In the genomic region with DNA sequence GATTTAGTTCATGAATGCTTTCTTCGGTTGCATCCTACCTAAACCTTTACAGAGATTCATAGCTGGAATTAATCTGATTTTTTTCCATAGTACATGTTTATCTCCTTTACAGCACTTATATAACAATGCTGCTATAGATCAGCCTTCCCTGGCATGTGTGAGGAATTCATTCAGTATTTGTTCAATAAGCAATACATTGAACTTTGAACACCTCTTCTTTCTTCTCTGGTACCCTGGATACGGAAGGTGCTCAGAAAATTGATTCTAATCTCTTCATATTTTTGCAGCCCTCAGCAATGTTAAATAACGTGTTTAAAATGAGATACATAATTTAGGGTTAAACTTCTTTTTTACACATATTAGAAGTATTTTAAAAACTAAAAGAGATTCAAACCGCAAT, we compare ENCODE assay signal across 31 cellular contexts.
DNase-seq lines count a peak whose midpoint lies in the region; ATAC-seq, FAIRE-seq and TF ChIP-seq lines count a peak whose summit lies in the region.
"Had no signal": no experiment of that assay in that cellular context is flagged by ENCODE, and none has a peak within 500 bp of the region (broad histone marks: within the 10 kb centered on the region; RNA-seq: fewer than 3 reads in every experiment).

No MANE protein-coding gene starts in this region.

- H3K9me2 ChIP-seq in hepatocyte (replicated peaks; ENCODE audit: insufficient read depth): no peaks in the 10 kb centered on the region

- H3K9me3 ChIP-seq in HepG2 (ENCODE audit: low read length) (no peaks in the 10 kb centered on the region), right lobe of liver (no peaks in the 10 kb centered on the region), hepatocyte (ENCODE audit: low read depth) (no peaks in the 10 kb centered on the region)
- H3K9me3 ChIP-seq: A549; BE2C; BLaER1; BLaER1 treated with 17β-estradiol and CSF1 and Interleukin-3, amounts not matched to agents 10 nM and 100 nM; Caco-2 had no signal

- H3K27ac ChIP-seq in HepG2 (ENCODE audit: extremely low read length, insufficient read depth, low read length) (no peak overlapping the region), right lobe of liver (no peak overlapping the region), hepatocyte (no peak overlapping the region)
- H3K27ac ChIP-seq: 22Rv1; A549; BLaER1; BLaER1 treated with 17β-estradiol and CSF1 and Interleukin-3, amounts not matched to agents 10 nM and 100 nM; C4-2B had no signal

- POLR2A ChIA-PET in HepG2 (lab: Yijun Ruan, JAX): no interaction called here

- peak; percentile 78 for ATAC-seq in HepG2
- ATAC-seq in right lobe of liver: no peak
- ATAC-seq: A549; CD8-positive, alpha-beta T cell had no signal

- no peak for TF ChIP-seq POLR2A in HepG2 (IDR thresholded peaks at IDR 0.05; ENCODE audit: insufficient read depth in 1 of 2, low read depth in 2 of 2, low read length in 2 of 2)
- no peak for TF ChIP-seq POLR2A in right lobe of liver (IDR thresholded peaks at IDR 0.05)

- H3K79me2 ChIP-seq in HepG2 (ENCODE audit: insufficient read depth, low read length) (no peaks in the 10 kb centered on the region), hepatocyte (no peaks in the 10 kb centered on the region)

- H3K4me1 ChIP-seq in HepG2 (ENCODE audit: insufficient read depth, low read length): peaks cover 17% of the 10 kb centered on the region
- H3K4me1 ChIP-seq in right lobe of liver: no peaks in the 10 kb centered on the region
- H3K4me1 ChIP-seq in hepatocyte (ENCODE audit: insufficient read depth): no peaks in the 10 kb centered on the region
- H3K4me1 ChIP-seq: A549; BE2C; BLaER1; BLaER1 treated with 17β-estradiol and CSF1 and Interleukin-3, amounts not matched to agents 10 nM and 100 nM had no signal

- FAIRE-seq in HepG2 (lab: Jason Lieb, UNC): no peak
- FAIRE-seq: A204.1, A549, D721Med had no signal

- TF ChIP-seq EP300 in HepG2 (IDR thresholded peaks at IDR 0.05; ENCODE audit: low read depth in 2 of 2, low read length in 2 of 2): peak in 1 of 2 experiments; percentile 35; a peak in 1 of 4 replicates
- TF ChIP-seq EP300 in HepG2 (CRISPR knock-in tag; IDR thresholded peaks at IDR 0.05; ENCODE audit: borderline replicate concordance): peak; percentile 20; the same call in 1 of the 2 replicates

- intact Hi-C loops in HepG2 (cut with micrococcal nuclease; ENCODE audit: unreplicated experiment): no loop called here
- intact Hi-C loops in right lobe of liver (cut with DNase I): no loop called here

- H3K4me3 ChIP-seq in HepG2 (replicated peaks in 1 of 3; ENCODE audit: insufficient read depth in 1 of 3, low read depth in 2 of 3, low read length in 3 of 3) (no peak overlapping the region), right lobe of liver (no peak overlapping the region), hepatocyte (no peak overlapping the region)
- H3K4me3 ChIP-seq: A549; BLaER1; BLaER1 treated with 17β-estradiol and CSF1 and Interleukin-3, amounts not matched to agents 10 nM and 100 nM had no signal

- no TSS peak for BruUV-seq in HepG2 (replicated peaks; lab: Mats Ljungman, UMichigan)

- no peaks in the 10 kb centered on the region for H4K20me1 ChIP-seq in HepG2 (ENCODE audit: insufficient read depth, low read length)
- no peaks in the 10 kb centered on the region for H4K20me1 ChIP-seq in hepatocyte (ENCODE audit: insufficient read depth, poor library complexity, severe bottlenecking)
- H4K20me1 ChIP-seq: BLaER1; BLaER1 treated with 17β-estradiol and CSF1 and Interleukin-3, amounts not matched to agents 10 nM and 100 nM had no signal

- no peak for TF ChIP-seq RAD21 in HepG2 (CRISPR knock-in tag; IDR thresholded peaks at IDR 0.05)

- WGBS in HepG2 (ENCODE audit: low lambda C conversion rate): 10% methylated on average over 4 of the region's 4 CpGs
- 41% methylated on average over 4 of the region's 4 CpGs for WGBS in right lobe of liver (ENCODE audit: insufficient coverage, low coverage, low lambda C conversion rate, missing lambda C conversion rate)
- 74% methylated on average over 4 of the region's 4 CpGs for WGBS in hepatocyte (ENCODE audit: low lambda C conversion rate, missing lambda C conversion rate)

- H3K36me3 ChIP-seq in HepG2 (replicated peaks in 1 of 2; ENCODE audit: control insufficient read depth in 1 of 2, insufficient read depth in 2 of 2, low read length in 2 of 2) (no peaks in the 10 kb centered on the region), right lobe of liver (no peaks in the 10 kb centered on the region), hepatocyte (replicated peaks; ENCODE audit: insufficient read depth, low read depth) (no peaks in the 10 kb centered on the region)
- H3K36me3 ChIP-seq: BE2C; BLaER1; BLaER1 treated with 17β-estradiol and CSF1 and Interleukin-3, amounts not matched to agents 10 nM and 100 nM had no signal

- CTCF ChIA-PET in HepG2 (lab: Yijun Ruan, JAX; ENCODE audit: low intra/inter-chr PET ratio, low total read pairs): no interaction called here

- no peak overlapping the region for H3K9ac ChIP-seq in HepG2 (ENCODE audit: insufficient read depth, low read depth, low read length)
- H3K9ac ChIP-seq: BLaER1; BLaER1 treated with 17β-estradiol and CSF1 and Interleukin-3, amounts not matched to agents 10 nM and 100 nM had no signal

- DNase-seq in HepG2 (ENCODE audit: low spot score): peak; percentile 82
- no peak for DNase-seq in right lobe of liver
- DNase-seq in hepatocyte (ENCODE audit: low spot score): no peak
- DNase-seq in stimulated activated CD4-positive, alpha-beta T cell treated with anti-CD3 and anti-CD28 coated beads, Interleukin-2, amount 100 ng/mL, for 24 hours: no peak
- DNase-seq: 8988T; ACHN; AML-193; BE2C; C1 segment of cervical spinal cord; Calu3; CD4-positive, alpha-beta memory T cell; CD4-positive, alpha-beta T cell; CD4-positive, CD25-positive, alpha-beta regulatory T cell; CD8-positive, alpha-beta memory T cell; CD8-positive, alpha-beta T cell; COR-L47; DMS 273 treated with DMSO at 0.1 percent for 48 hours; DMS153; DMS53; DMS79; DMS79 treated with DMSO at 0.1 percent for 48 hours; DND-41; EL had no signal

- in situ Hi-C loops in HepG2 (cut with HindIII; ENCODE audit: extremely low pct_ligation_motif_present, low pct_unique_long_range_greater_than_20kb): no loop called here

- TF ChIP-seq CTCF in HepG2 (CRISPR knock-in tag; IDR thresholded peaks at IDR 0.05): no peak
- no peak for TF ChIP-seq CTCF in right lobe of liver (IDR thresholded peaks at IDR 0.05)
- TF ChIP-seq CTCF in hepatocyte (IDR thresholded peaks at IDR 0.05; ENCODE audit: poor library complexity): no peak

- H3K4me2 ChIP-seq in HepG2 (ENCODE audit: low read depth, low read length): no peak overlapping the region; the same call in 1 of the 2 replicates
- peak overlapping the region; percentile 25 for H3K4me2 ChIP-seq in hepatocyte
- H3K4me2 ChIP-seq: A549; BLaER1; BLaER1 treated with 17β-estradiol and CSF1 and Interleukin-3, amounts not matched to agents 10 nM and 100 nM had no signal

- H3K27me3 ChIP-seq in HepG2 (ENCODE audit: control insufficient read depth in 1 of 2, insufficient read depth in 2 of 2, low read length in 2 of 2) (no peaks in the 10 kb centered on the region), right lobe of liver (no peaks in the 10 kb centered on the region), hepatocyte (no peaks in the 10 kb centered on the region)
- H3K27me3 ChIP-seq: BE2C; BLaER1; BLaER1 treated with 17β-estradiol and CSF1 and Interleukin-3, amounts not matched to agents 10 nM and 100 nM had no signal

- H2AFZ ChIP-seq in HepG2 (ENCODE audit: low read length): no peak overlapping the region
- no peak overlapping the region for H2AFZ ChIP-seq in hepatocyte

TF ChIP-seq in HepG2, 621 proteins besides CTCF, POLR2A, EP300 and RAD21 (continues in another document):
- TF ChIP-seq HDAC2 (CRISPR knock-in tag; IDR thresholded peaks at IDR 0.05): 0 out of 2 replicates have a peak, but pooled peaks have one; percentile 34
- no peak for TF ChIP-seq ZNF75D (CRISPR knock-in tag; IDR thresholded peaks at IDR 0.05; ENCODE audit: borderline replicate concordance)
- TF ChIP-seq RCOR2 (CRISPR knock-in tag; IDR thresholded peaks at IDR 0.05): 0 out of 2 replicates have a peak, but pooled peaks have one; percentile 27
- no peak for TF ChIP-seq CHD4 (IDR thresholded peaks at IDR 0.05; ENCODE audit: borderline replicate concordance, low read length)
- TF ChIP-seq ZNF530 (CRISPR knock-in tag; IDR thresholded peaks at IDR 0.05; ENCODE audit: low read depth): no peak
- TF ChIP-seq, protein P1, sequence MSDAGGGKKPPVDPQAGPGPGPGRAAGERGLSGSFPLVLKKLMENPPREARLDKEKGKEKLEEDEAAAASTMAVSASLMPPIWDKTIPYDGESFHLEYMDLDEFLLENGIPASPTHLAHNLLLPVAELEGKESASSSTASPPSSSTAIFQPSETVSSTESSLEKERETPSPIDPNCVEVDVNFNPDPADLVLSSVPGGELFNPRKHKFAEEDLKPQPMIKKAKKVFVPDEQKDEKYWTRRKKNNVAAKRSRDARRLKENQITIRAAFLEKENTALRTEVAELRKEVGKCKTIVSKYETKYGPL (CRISPR knock-in tag; IDR thresholded peaks at IDR 0.05): peak; percentile 71; the same call in 1 of the 2 replicates
- peak; percentile 37; the same call in 1 of the 2 replicates for TF ChIP-seq HNF4G (IDR thresholded peaks at IDR 0.05; ENCODE audit: borderline replicate concordance, low read depth, low read length)
- no peak for TF ChIP-seq HNF4G (CRISPR knock-in tag; IDR thresholded peaks at IDR 0.05; ENCODE audit: borderline replicate concordance, low read depth)
- TF ChIP-seq, protein P2, sequence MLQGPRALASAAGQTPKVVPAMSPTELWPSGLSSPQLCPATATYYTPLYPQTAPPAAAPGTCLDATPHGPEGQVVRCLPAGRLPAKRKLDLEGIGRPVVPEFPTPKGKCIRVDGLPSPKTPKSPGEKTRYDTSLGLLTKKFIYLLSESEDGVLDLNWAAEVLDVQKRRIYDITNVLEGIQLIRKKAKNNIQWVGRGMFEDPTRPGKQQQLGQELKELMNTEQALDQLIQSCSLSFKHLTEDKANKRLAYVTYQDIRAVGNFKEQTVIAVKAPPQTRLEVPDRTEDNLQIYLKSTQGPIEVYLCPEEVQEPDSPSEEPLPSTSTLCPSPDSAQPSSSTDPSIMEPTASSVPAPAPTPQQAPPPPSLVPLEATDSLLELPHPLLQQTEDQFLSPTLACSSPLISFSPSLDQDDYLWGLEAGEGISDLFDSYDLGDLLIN (CRISPR knock-in tag; IDR thresholded peaks at IDR 0.05; ENCODE audit: borderline replicate concordance): no peak
